ENCODE assay signal across 8 cellular contexts in genomic region chr2:127049927-127050802, GRCh38. TPM values are rescaled to one million over a fixed set of nuclear protein-coding genes. Genes with fewer than 3 reads are reported as not detected.
DNase-seq lines count a peak whose midpoint lies in the region; ATAC-seq, FAIRE-seq and TF ChIP-seq lines count a peak whose summit lies in the region.

No MANE protein-coding gene starts in this region.

- intact Hi-C loops in ovary (cut with DNase I), result no loop called here

- no peaks in the 10 kb centered on the region for H3K36me3 ChIP-seq in ovary

- 35 to 43% (median 39%) methylated on average over 33 of the region's 33 CpGs for WGBS in ovary, 3 donors

- peak; percentile 67 for ATAC-seq in GM19397 (IDR thresholded peaks at IDR 0.05; ENCODE audit: unreplicated experiment)
- ATAC-seq in foreskin keratinocyte, result peak; percentile 74

- H3K4me1 ChIP-seq in foreskin keratinocyte (no peaks in the 10 kb centered on the region), ovary (ENCODE audit: insufficient read depth) (no peaks in the 10 kb centered on the region)

- TF ChIP-seq CTCF in HL-60 (IDR thresholded peaks at IDR 0.05; ENCODE audit: insufficient read depth, low read length) (peak; percentile 89), foreskin keratinocyte (conservative IDR thresholded peaks at IDR 0.05) (peak; percentile 92), ovary (IDR thresholded peaks at IDR 0.05) (peak; percentile 67 to 96 (median 85))

- peak; percentile 82 for FAIRE-seq in urothelium cell line (lab: Jason Lieb, UNC)

- H3K9me3 ChIP-seq in ovary, result no peaks in the 10 kb centered on the region

- H3K27ac ChIP-seq in HL-60 (replicated peaks) (no peak overlapping the region), foreskin keratinocyte (no peak overlapping the region), ovary (no peak overlapping the region)

- DNase-seq in CD1c-positive myeloid dendritic cell (ENCODE audit: extremely low spot score) (peak; percentile 56), HL-60 (ENCODE audit: low read depth in 1 of 2, low spot score in 1 of 2) (peak in 1 of 2 experiments; percentile 23), RPMI8226 (peak; percentile 61), activated gamma-delta T cell treated with Interleukin-2 at 50 U/mL for 16 hours (peak; percentile 59), foreskin keratinocyte (no peak), ovary (peak; percentile 54 to 79 (median 74)), urothelium cell line (ENCODE audit: low spot score) (peak; percentile 90)

- no peaks in the 10 kb centered on the region for H3K27me3 ChIP-seq in HL-60 (ENCODE audit: insufficient read depth, poor library complexity, severe bottlenecking)
- no peaks in the 10 kb centered on the region for H3K27me3 ChIP-seq in foreskin keratinocyte
- H3K27me3 ChIP-seq in ovary, result no peaks in the 10 kb centered on the region

- no peak for TF ChIP-seq EP300 in ovary (IDR thresholded peaks at IDR 0.05)

- no peak for TF ChIP-seq POLR2A in ovary (IDR thresholded peaks at IDR 0.05)

- H3K4me3 ChIP-seq in HL-60 (replicated peaks; ENCODE audit: insufficient read depth, low read length), result no peak overlapping the region
- H3K4me3 ChIP-seq in ovary, result no peak overlapping the region

RNA-seq across cellular contexts. Expression of gene BIN1, which starts 56.8 kb away (rescaled TPM):
- total RNA-seq in foreskin keratinocyte (30.6 and 30.8 TPM in 2 replicates), ovary (10 to 100 TPM; 25.2 to 77.3 (median 57.6) TPM)
- polyA plus RNA-seq in foreskin keratinocyte (29.4 and 31.0 TPM in 2 replicates), ovary (10 to 100 TPM; 16.7 to 32.6 TPM)

Comparison
In these comparisons a context has a peak if more than half of its experiments do, and no peak if none do; other contexts are left out.
1. DNase-seq: peak in CD1c-positive myeloid dendritic cell (single experiment), RPMI8226 (single experiment), activated gamma-delta T cell treated with Interleukin-2 at 50 U/mL for 16 hours (single experiment), ovary (5 of 5) and urothelium cell line (single experiment); none in foreskin keratinocyte (0 of 2).
2. Peak in every context shown above with its lines, with median percentiles within 50 percentile points of each other: CTCF ChIP-seq.